19 cellular contexts compared by ENCODE assay signal in genomic region chr4:153571006-153571545, GRCh38.
DNase-seq lines count a peak whose midpoint lies in the region; ATAC-seq and TF ChIP-seq lines count a peak whose summit lies in the region.
"Had no signal": no experiment of that assay in that cellular context is flagged by ENCODE, and none has a peak within 500 bp of the region (broad histone marks: within the 10 kb centered on the region; RNA-seq: fewer than 3 reads in every experiment).

No MANE protein-coding gene starts in this region.

- no peaks in the 10 kb centered on the region for H3K9me2 ChIP-seq in OCI-LY7 (ENCODE audit: insufficient read depth, low read length)

- no peak overlapping the region for H2AFZ ChIP-seq in OCI-LY7 (ENCODE audit: low read length)

- H3K4me1 ChIP-seq in OCI-LY7 (ENCODE audit: insufficient read depth, low read length, poor library complexity, severe bottlenecking) (peaks cover 95% of the 10 kb centered on the region), gastrocnemius medialis (peaks cover 70 to 77% of the 10 kb centered on the region in 2 donors)

- DNase-seq in activated CD8-positive, alpha-beta memory T cell treated with anti-CD3 and anti-CD28 coated beads, Interleukin-2, amount 10 ng/mL, durations not matched to agents 7 days and 5 days: no peak
- no peak for DNase-seq in activated CD8-positive, alpha-beta memory T cell treated with anti-CD3 and anti-CD28 coated beads, Interleukin-2, amount 50 U/mL, for 48 hours
- DNase-seq in OCI-LY7 (ENCODE audit: low spot score) (no peak), epithelial cell of esophagus (ENCODE audit: low read depth) (peak; percentile 36), gastrocnemius medialis (no peak), ureter (ENCODE audit: low spot score) (no peak), iPS-NIHi11 (ENCODE audit: low spot score) (no peak)
- DNase-seq: cerebellar nuclear complex; COR-L47; GDM1; H9; mammary epithelial cell; NCI-H1930; NCI-H524; stimulated activated CD4-positive, alpha-beta T cell treated with anti-CD3 and anti-CD28 coated beads, Interleukin-2, amount 100 ng/mL, for 48 hours; thyroid gland; WERI-Rb-1 had no signal

- CTCF ChIA-PET in activated CD8-positive, alpha-beta memory T cell treated with anti-CD3 and anti-CD28 coated beads, Interleukin-2, amount 10 ng/mL, durations not matched to agents 7 days and 5 days (lab: Charles Lee): interaction anchor here (0.7 to 4.7 kb wide), 5 partner anchors 46 to 227 kb away, joined by 3 to 75 read pairs (median 5); partner anchors contain the start of genes MND1 and TMEM131L
- CTCF ChIA-PET in OCI-LY7 (lab: Charles Lee; ENCODE audit: unreplicated experiment): no interaction called here

- H3K27me3 ChIP-seq in gastrocnemius medialis: no peaks in the 10 kb centered on the region
- H3K27me3 ChIP-seq: thyroid gland had no signal

- POLR2A ChIA-PET in OCI-LY7 (lab: Charles Lee): interaction anchor here (0.6 to 2.0 kb wide), 10 partner anchors 13 to 225 kb away, joined by 3 to 13 read pairs (median 4); no protein-coding TSS in a partner anchor

- H3K36me3 ChIP-seq in OCI-LY7 (ENCODE audit: insufficient read depth, low read length) (peaks cover 97% of the 10 kb centered on the region), gastrocnemius medialis (no peaks in the 10 kb centered on the region)
- H3K36me3 ChIP-seq: thyroid gland, WERI-Rb-1 had no signal

- H3K27ac Mint-ChIP-seq in activated CD8-positive, alpha-beta memory T cell treated with anti-CD3 and anti-CD28 coated beads, Interleukin-2, amount 10 ng/mL, durations not matched to agents 7 days and 5 days: peak overlapping the region; percentile 5

- intact Hi-C loops in OCI-LY7 (cut with micrococcal nuclease; ENCODE audit: unreplicated experiment) (no loop called here), gastrocnemius medialis (cut with DNase I; ENCODE audit: low total_unique reads) (loop anchor here (5.0 to 10.0 kb wide), 2 partner anchors 346 to 879 kb away; no protein-coding TSS in a partner anchor)

- no TSS peak for BruUV-seq in OCI-LY7 (replicated peaks; lab: Mats Ljungman, UMichigan)

- in situ Hi-C loops in gastrocnemius medialis (cut with MboI; ENCODE audit: low sequenced_read_pairs in 4 of 4): loop anchor here (5.0 to 10.0 kb wide), 6 partner anchors 106 to 426 kb away; partner anchors contain the start of genes MND1 (in 1 of the 4) and TMEM131L (in 1 of the 4)

- no peak for ATAC-seq in activated CD8-positive, alpha-beta memory T cell treated with anti-CD3 and anti-CD28 coated beads, Interleukin-2, amount 10 ng/mL, durations not matched to agents 7 days and 5 days
- no peak for ATAC-seq in gastrocnemius medialis
- no peak for ATAC-seq in HG03039 (IDR thresholded peaks at IDR 0.05; ENCODE audit: unreplicated experiment)
- ATAC-seq: A549 had no signal

- H3K27ac ChIP-seq in OCI-LY7 (ENCODE audit: low read depth, low read length, poor library complexity, severe bottlenecking) (peak overlapping the region; percentile 85), gastrocnemius medialis (peak overlapping the region; percentile 83 to 94 (median 86))
- H3K27ac ChIP-seq: A549, thyroid gland, WERI-Rb-1 had no signal

- H3K4me1 Mint-ChIP-seq in activated CD8-positive, alpha-beta memory T cell treated with anti-CD3 and anti-CD28 coated beads, Interleukin-2, amount 10 ng/mL, durations not matched to agents 7 days and 5 days: peaks cover 44% of the 10 kb centered on the region

- H3K4me3 ChIP-seq in OCI-LY7 (ENCODE audit: low read depth, low read length, poor library complexity, severe bottlenecking) (no peak overlapping the region), epithelial cell of esophagus (ENCODE audit: low read length) (no peak overlapping the region), gastrocnemius medialis (no peak overlapping the region)
- H3K4me3 ChIP-seq: A549, thyroid gland had no signal

- peaks cover 9% of the 10 kb centered on the region; the same call in 1 of the 2 replicates for H4K20me1 ChIP-seq in OCI-LY7 (ENCODE audit: insufficient read depth, low read length)

- H3K9me3 ChIP-seq in OCI-LY7 (ENCODE audit: low read length) (no peaks in the 10 kb centered on the region), gastrocnemius medialis (no peaks in the 10 kb centered on the region)
- H3K9me3 ChIP-seq: A549, thyroid gland had no signal

- peaks cover 95% of the 10 kb centered on the region for H3K79me2 ChIP-seq in OCI-LY7 (ENCODE audit: insufficient read depth, low read depth, low read length)

- no peak overlapping the region for H3K4me3 Mint-ChIP-seq in activated CD8-positive, alpha-beta memory T cell treated with anti-CD3 and anti-CD28 coated beads, Interleukin-2, amount 10 ng/mL, durations not matched to agents 7 days and 5 days
- H3K4me3 Mint-ChIP-seq: H9 had no signal

- TF ChIP-seq POLR2A in gastrocnemius medialis (IDR thresholded peaks at IDR 0.05): no peak

- H3K27me3 Mint-ChIP-seq in activated CD8-positive, alpha-beta memory T cell treated with anti-CD3 and anti-CD28 coated beads, Interleukin-2, amount 10 ng/mL, durations not matched to agents 7 days and 5 days: no peaks in the 10 kb centered on the region

- no peak for TF ChIP-seq CTCF in OCI-LY7 (conservative IDR thresholded peaks at IDR 0.05; ENCODE audit: low read length)
- no peak for TF ChIP-seq CTCF in epithelial cell of esophagus (IDR thresholded peaks at IDR 0.05; ENCODE audit: insufficient read depth, low read depth, low read length, missing control alignments)
- TF ChIP-seq CTCF in gastrocnemius medialis (IDR thresholded peaks at IDR 0.05 in 4 of 5, conservative IDR thresholded peaks at IDR 0.05 in 1 of 5): no peak

- H3K4me2 ChIP-seq in OCI-LY7 (ENCODE audit: low read length): peak overlapping the region; percentile 44
- H3K4me2 ChIP-seq: A549 had no signal

- H3K9me3 Mint-ChIP-seq in activated CD8-positive, alpha-beta memory T cell treated with anti-CD3 and anti-CD28 coated beads, Interleukin-2, amount 10 ng/mL, durations not matched to agents 7 days and 5 days (ENCODE audit: low read depth): no peaks in the 10 kb centered on the region
- H3K9me3 Mint-ChIP-seq: H9 had no signal

- H3K36me3 Mint-ChIP-seq in activated CD8-positive, alpha-beta memory T cell treated with anti-CD3 and anti-CD28 coated beads, Interleukin-2, amount 10 ng/mL, durations not matched to agents 7 days and 5 days: peaks cover 16% of the 10 kb centered on the region
